ENCODE assay signal across 20 cellular contexts in genomic region chr13:48801255-48801654, GRCh38.
DNase-seq lines count a peak whose midpoint lies in the region; ATAC-seq and TF ChIP-seq lines count a peak whose summit lies in the region.
"Had no signal": no experiment of that assay in that cellular context is flagged by ENCODE, and none has a peak within 500 bp of the region (broad histone marks: within the 10 kb centered on the region; RNA-seq: fewer than 3 reads in every experiment).

No MANE protein-coding gene starts in this region.

- ATAC-seq in GM19395 (IDR thresholded peaks at IDR 0.05; ENCODE audit: unreplicated experiment), result no peak
- ATAC-seq in GM21786 (IDR thresholded peaks at IDR 0.05; ENCODE audit: unreplicated experiment), result no peak

- H3K4me3 ChIP-seq in astrocyte of the spinal cord (ENCODE audit: low read depth, low read length), result no peak overlapping the region
- H3K4me3 ChIP-seq: dorsolateral prefrontal cortex had no signal

- no peak for TF ChIP-seq CTCF in astrocyte of the spinal cord (IDR thresholded peaks at IDR 0.05; ENCODE audit: low read depth, low read length)

- in situ Hi-C loops in astrocyte of the spinal cord (cut with HindIII; ENCODE audit: low sequenced_read_pairs), result no loop called here

- DNase-seq in AG08395 (ENCODE audit: low spot score), result peak; percentile 78
- peak; percentile 87 for DNase-seq in HCEC 1CT
- DNase-seq in astrocyte of the spinal cord (ENCODE audit: low read depth, low spot score), result peak; percentile 49
- DNase-seq in iris pigment epithelial cell (ENCODE audit: low read depth), result peak; percentile 77
- DNase-seq in hypothalamus (lab: John Stamatoyannopoulos, UW), result no peak
- no peak for DNase-seq in NCI-H2107 (lab: John Stamatoyannopoulos, UW)
- DNase-seq: activated CD4-positive, alpha-beta T cell treated with anti-CD3 and anti-CD28 coated beads for 1 hour; activated naive CD4-positive, alpha-beta T cell treated with anti-CD3 and anti-CD28 coated beads, Interleukin-2, amount 10 ng/mL, durations not matched to agents 7 days and 5 days; activated T-cell treated with anti-CD3 and anti-CD28 coated beads, Interleukin-2, amount 50 U/mL, for 48 hours; aorta; CD4-positive, alpha-beta memory T cell; DMS 273 treated with DMSO at 0.1 percent for 48 hours; dorsolateral prefrontal cortex; GDM1; mammary epithelial cell; NCI-H187; NCI-H774; trophoblast cell had no signal

Comparison
In these comparisons a context has a peak if more than half of its experiments do, and no peak if none do; other contexts are left out.
1. DNase-seq: peak in AG08395 (single experiment), HCEC 1CT (single experiment), astrocyte of the spinal cord (single experiment) and iris pigment epithelial cell (single experiment); none in hypothalamus (0 of 51) and NCI-H2107 (single experiment).